Comparison of ENCODE assay signal across 15 cellular contexts in genomic region chr1:22489823-22490222, GRCh38. TPM values are rescaled to one million over a fixed set of nuclear protein-coding genes. Genes with fewer than 3 reads are reported as not detected.
A peak's percentile ranks its signal among the peaks of the same experiment; 100 is the strongest.
DNase-seq lines count a peak whose midpoint lies in the region; FAIRE-seq and TF ChIP-seq lines count a peak whose summit lies in the region.
"Had no signal": no experiment of that assay in that cellular context is flagged by ENCODE, and none has a peak within 500 bp of the region (broad histone marks: within the 10 kb centered on the region; RNA-seq: fewer than 3 reads in every experiment).

No MANE protein-coding gene starts in this region.

- peaks cover 8% of the 10 kb centered on the region for H3K79me2 ChIP-seq in endothelial cell of umbilical vein (ENCODE audit: control insufficient read depth, insufficient read depth, low read length)

- no peak overlapping the region for H3K9ac ChIP-seq in endothelial cell of umbilical vein (replicated peaks; ENCODE audit: extremely low read depth, insufficient read depth, low read length)
- H3K9ac ChIP-seq: KMS-11 had no signal

- peaks cover 14% of the 10 kb centered on the region for H3K4me1 ChIP-seq in endothelial cell of umbilical vein (ENCODE audit: control insufficient read depth, extremely low read depth, insufficient read depth, low read length)

- TF ChIP-seq CTCF in endothelial cell of umbilical vein (IDR thresholded peaks at IDR 0.05; ENCODE audit: extremely low read depth in 1 of 2, insufficient read depth in 1 of 2, low read depth in 1 of 2, low read length in 2 of 2): no peak

- POLR2A ChIA-PET in endothelial cell of umbilical vein (lab: Charles Lee): no interaction called here

- no peak overlapping the region for H3K27ac ChIP-seq in endothelial cell of umbilical vein (ENCODE audit: insufficient read depth, low read depth, low read length)
- H3K27ac ChIP-seq: KMS-11 had no signal

- H3K4me3 ChIP-seq in endothelial cell of umbilical vein (replicated peaks in 1 of 3; ENCODE audit: insufficient read depth in 1 of 3, low read depth in 1 of 3, low read length in 3 of 3): no peak overlapping the region

- no peak for FAIRE-seq in endothelial cell of umbilical vein (lab: Jason Lieb, UNC)
- FAIRE-seq: H54 had no signal

- H3K4me2 ChIP-seq in endothelial cell of umbilical vein (ENCODE audit: insufficient read depth, low read length): no peak overlapping the region
- H3K4me2 ChIP-seq: KMS-11 had no signal

- intact Hi-C loops in endothelial cell of umbilical vein (cut with micrococcal nuclease): no loop called here

- no peaks in the 10 kb centered on the region for H3K9me1 ChIP-seq in endothelial cell of umbilical vein (replicated peaks; ENCODE audit: control insufficient read depth, extremely low read depth, insufficient read depth, low read length)

- TSS peak; percentile 48 for BruUV-seq in endothelial cell of umbilical vein (replicated peaks; lab: Mats Ljungman, UMichigan)

- CTCF ChIA-PET in endothelial cell of umbilical vein (lab: Charles Lee): interaction anchor here (0.8 kb wide), 1 partner anchor 16 kb away, joined by 3 read pairs; no protein-coding TSS in a partner anchor

- H3K27me3 ChIP-seq in endothelial cell of umbilical vein (ENCODE audit: control insufficient read depth in 2 of 2, insufficient read depth in 2 of 2, low read length in 2 of 2): no peaks in the 10 kb centered on the region

- dilution Hi-C loops in endothelial cell of umbilical vein (cut with MboI; ENCODE audit: extremely low pct_ligation_motif_present, low sequenced_read_pairs): no loop called here

- peaks cover 3% of the 10 kb centered on the region for H4K20me1 ChIP-seq in endothelial cell of umbilical vein (replicated peaks; ENCODE audit: control insufficient read depth, extremely low read depth, insufficient read depth, low read length)

- H2AFZ ChIP-seq in endothelial cell of umbilical vein (ENCODE audit: low read depth, low read length): no peak overlapping the region

- no peaks in the 10 kb centered on the region for H3K9me3 ChIP-seq in endothelial cell of umbilical vein (replicated peaks; ENCODE audit: control insufficient read depth, insufficient read depth, low read length)

- peaks cover 2 to 3% of the 10 kb centered on the region in 2 experiments for H3K36me3 ChIP-seq in endothelial cell of umbilical vein (ENCODE audit: control insufficient read depth in 2 of 2, extremely low read depth in 1 of 2, insufficient read depth in 2 of 2, low read length in 2 of 2)

- no peak for TF ChIP-seq POLR2A in endothelial cell of umbilical vein (IDR thresholded peaks at IDR 0.05; ENCODE audit: low read depth, low read length)

- peak; percentile 43 for DNase-seq in LHCN-M2 (ENCODE audit: low read depth)
- peak; percentile 2 for DNase-seq in SIG-M5 (lab: John Stamatoyannopoulos, UW)
- DNase-seq in endothelial cell of umbilical vein (ENCODE audit: low read depth, low spot score): no peak
- DNase-seq in OCI-M2 (lab: John Stamatoyannopoulos, UW; ENCODE audit: unreplicated experiment): no peak
- DNase-seq in amygdala (lab: John Stamatoyannopoulos, UW): no peak
- DNase-seq in activated effector memory CD4-positive, alpha-beta T cell treated with Interleukin-2 at 50 U/mL for 16 hours: no peak
- no peak for DNase-seq in GM03348 (ENCODE audit: low spot score)
- DNase-seq: ACHN, DMS79, HFFc6, NCI-H1105, NCI-H510A, NCI-H774 had no signal

TF ChIP-seq in endothelial cell of umbilical vein, 7 proteins besides CTCF, POLR2A, EP300 and RAD21:
- TF ChIP-seq EZH2 (IDR thresholded peaks at IDR 0.05; ENCODE audit: borderline replicate concordance, low read depth, low read length, severe bottlenecking) (no peak), FOS (IDR thresholded peaks at IDR 0.05; ENCODE audit: borderline replicate concordance, insufficient read depth, low read length) (no peak), MAX (IDR thresholded peaks at IDR 0.05; ENCODE audit: insufficient read depth, insufficient read length) (no peak), POLR2AphosphoS5 (IDR thresholded peaks at IDR 0.05; ENCODE audit: insufficient read depth, low read depth, low read length) (no peak), MYC (IDR thresholded peaks at IDR 0.05; ENCODE audit: low read depth, low read length) (no peak), JUN (IDR thresholded peaks at IDR 0.05; ENCODE audit: borderline replicate concordance, insufficient read depth, insufficient read length, low read depth) (no peak), GATA2 (IDR thresholded peaks at IDR 0.05; ENCODE audit: insufficient read depth, insufficient read length, low read depth, low read length) (no peak)

RNA-seq across cellular contexts. Expression of gene ZBTB40, which starts 38.2 kb away (rescaled TPM):
- total RNA-seq in LHCN-M2 (2014; rRNA removed) (10.1 and 12.9 TPM in 2 replicates), endothelial cell of umbilical vein (20.8 and 21.3 TPM in 2 replicates)
- 5.2 TPM for polyA plus RNA-seq in LHCN-M2 (2012)
- polyA plus RNA-seq in endothelial cell of umbilical vein: 10.5 and 12.3 TPM in 2 replicates
- 5.6 and 6.5 TPM in 2 replicates for polyA plus RNA-seq in endothelial cell of umbilical vein (2011; cell fraction: cytosol; rRNA removed)
- 94.9 and 112 TPM in 2 replicates for polyA plus RNA-seq in endothelial cell of umbilical vein (2011; cell fraction: nucleus; rRNA removed)
- polyA plus RNA-seq in endothelial cell of umbilical vein (2012): 11.8 and 16.3 TPM in 2 replicates
- polyA minus RNA-seq in endothelial cell of umbilical vein: 25.7 and 27.5 TPM in 2 replicates
- 8.2 TPM for polyA minus RNA-seq in endothelial cell of umbilical vein (2011; cell fraction: cytosol; rRNA and poly(A)+ RNA removed)
- polyA minus RNA-seq in endothelial cell of umbilical vein (2011; cell fraction: nucleus; rRNA and poly(A)+ RNA removed): 25.0 and 42.1 TPM in 2 replicates

Comparison
In these comparisons a context has a peak if more than half of its experiments do, and no peak if none do; other contexts are left out.
1. DNase-seq: peak in LHCN-M2 (single experiment) and SIG-M5 (single experiment); none in endothelial cell of umbilical vein (single experiment), OCI-M2 (single experiment), amygdala (0 of 56), activated effector memory CD4-positive, alpha-beta T cell treated with Interleukin-2 at 50 U/mL for 16 hours (single experiment) and GM03348 (single experiment).